ENCODE assay signal across 25 cellular contexts in genomic region chr5:81180780-81181179, GRCh38. TPM values are rescaled to one million over a fixed set of nuclear protein-coding genes. Genes with fewer than 3 reads are reported as not detected.
"Had no signal": no experiment of that assay in that cellular context is flagged by ENCODE, and none has a peak within 500 bp of the region (broad histone marks: within the 10 kb centered on the region; RNA-seq: fewer than 3 reads in every experiment).

No MANE protein-coding gene starts in this region.

- H3K36me3 ChIP-seq: lower lobe of right lung, prostate gland, right atrium auricular region, suprapubic skin, transverse colon had no signal

- ATAC-seq: left ventricle myocardium superior; lower lobe of right lung; naive thymus-derived CD8-positive, alpha-beta T cell; sciatic nerve; stimulated activated naive CD8-positive, alpha-beta T cell treated with anti-CD3 and anti-CD28 coated beads, Interleukin-15, amount 100 ng/mL, for 72 hours had no signal

- H3K27me3 Mint-ChIP-seq: naive thymus-derived CD8-positive, alpha-beta T cell; stimulated activated naive CD8-positive, alpha-beta T cell treated with anti-CD3 and anti-CD28 coated beads, Interleukin-15, amount 100 ng/mL, for 72 hours had no signal

- H3K9me3 ChIP-seq: lower lobe of right lung, prostate gland, right atrium auricular region, suprapubic skin, transverse colon had no signal

- H3K27me3 ChIP-seq: dorsolateral prefrontal cortex, right atrium auricular region, suprapubic skin, transverse colon had no signal

- H3K27ac ChIP-seq: lower lobe of right lung, prostate gland, right atrium auricular region, suprapubic skin, transverse colon had no signal

- H3K4me3 ChIP-seq: dorsolateral prefrontal cortex, lower lobe of right lung, prostate gland, right atrium auricular region, smooth muscle cell, suprapubic skin, transverse colon had no signal

- FAIRE-seq: frontal cortex had no signal

- DNase-seq: dorsolateral prefrontal cortex; effector CD4-positive, alpha-beta T cell; hypothalamus; immature natural killer cell; islet precursor cell; kidney glomerular epithelial cell; left ventricle myocardium superior; lower lobe of right lung; naive thymus-derived CD8-positive, alpha-beta T cell; nephron progenitor cell; nucleus accumbens; stimulated activated CD4-positive, alpha-beta T cell treated with anti-CD3 and anti-CD28 coated beads, Interleukin-12 subunit alpha, Interleukin-12 subunit beta, amount 100 ng/mL, for 4 hours; stimulated activated CD4-positive, alpha-beta T cell treated with anti-CD3 and anti-CD28 coated beads, Interleukin-1b, Interleukin-23, amount 100 ng/mL, for 48 hours; stimulated activated CD4-positive, alpha-beta T cell treated with anti-CD3 and anti-CD28 coated beads, Interleukin-4, amount 100 ng/mL, for 1 hour; stimulated activated CD8-positive, alpha-beta memory T cell treated with anti-CD3 and anti-CD28 coated beads, Interleukin-4, amount 100 ng/mL, for 48 hours; stimulated activated naive CD4-positive, alpha-beta T cell; stimulated activated naive CD8-positive, alpha-beta T cell treated with anti-CD3 and anti-CD28 coated beads, Interleukin-15, amount 100 ng/mL, for 72 hours; transverse colon had no signal

- H3K4me1 Mint-ChIP-seq: immature natural killer cell had no signal

- H3K4me3 Mint-ChIP-seq: immature natural killer cell; naive thymus-derived CD8-positive, alpha-beta T cell; nephron progenitor cell; stimulated activated naive CD8-positive, alpha-beta T cell treated with anti-CD3 and anti-CD28 coated beads, Interleukin-15, amount 100 ng/mL, for 72 hours had no signal

- H3K27ac Mint-ChIP-seq: immature natural killer cell; nephron progenitor cell; stimulated activated naive CD8-positive, alpha-beta T cell treated with anti-CD3 and anti-CD28 coated beads, Interleukin-15, amount 100 ng/mL, for 72 hours had no signal

- H3K4me1 ChIP-seq: lower lobe of right lung, prostate gland, right atrium auricular region, suprapubic skin, transverse colon had no signal

- H3K36me3 Mint-ChIP-seq: immature natural killer cell had no signal

- H3K9me3 Mint-ChIP-seq: immature natural killer cell; naive thymus-derived CD8-positive, alpha-beta T cell; nephron progenitor cell; stimulated activated naive CD8-positive, alpha-beta T cell treated with anti-CD3 and anti-CD28 coated beads, Interleukin-15, amount 100 ng/mL, for 72 hours had no signal

RNA-seq across cellular contexts. Expression of gene CKMT2, which starts 52.3 kb away (rescaled TPM):
- total RNA-seq: osteocyte had no signal
- polyA plus RNA-seq: naive thymus-derived CD8-positive, alpha-beta T cell; smooth muscle cell had no signal
